20 cellular contexts compared by ENCODE assay signal in the genomic region with DNA sequence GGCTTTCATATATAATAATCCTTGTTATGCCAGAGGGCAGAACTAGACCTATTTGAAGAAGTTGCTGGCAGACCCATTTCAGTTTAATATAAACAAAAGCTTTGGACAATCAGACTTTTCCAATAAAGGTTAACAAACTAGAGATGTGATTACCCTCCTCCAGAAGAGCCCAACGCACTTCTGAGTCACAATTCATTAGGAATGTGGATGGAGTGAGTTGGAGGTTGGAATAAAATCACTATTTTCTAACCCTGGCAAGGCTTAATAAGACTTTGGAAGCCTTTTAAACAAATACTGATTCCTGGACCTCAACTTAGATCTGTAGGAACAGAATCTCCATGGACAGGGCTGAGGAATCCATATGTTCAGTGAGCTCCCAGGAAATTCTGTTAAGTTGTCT.
"Had no signal": no experiment of that assay in that cellular context is flagged by ENCODE, and none has a peak within 500 bp of the region (broad histone marks: within the 10 kb centered on the region; RNA-seq: fewer than 3 reads in every experiment).

No MANE protein-coding gene starts in this region.

- H3K9me3 ChIP-seq: left ventricle myocardium inferior, neutrophil, right atrium auricular region, suprapubic skin had no signal

- H3K9me3 Mint-ChIP-seq: activated naive CD8-positive, alpha-beta T cell treated with anti-CD3 and anti-CD28 coated beads, Interleukin-2, amount 50 U/mL, for 24 hours; activated T-helper 17 cell treated with anti-CD3 and anti-CD28 coated beads, Interleukin-2, amount 50 U/mL, for 72 hours; naive thymus-derived CD8-positive, alpha-beta T cell had no signal

- H3K36me3 Mint-ChIP-seq: naive thymus-derived CD8-positive, alpha-beta T cell had no signal

- H3K4me3 ChIP-seq: left ventricle myocardium inferior, right atrium auricular region, skin epidermis, suprapubic skin had no signal

- H3K27me3 ChIP-seq: neutrophil, right atrium auricular region, suprapubic skin had no signal

- H3K4me3 Mint-ChIP-seq: activated naive CD8-positive, alpha-beta T cell treated with anti-CD3 and anti-CD28 coated beads, Interleukin-2, amount 50 U/mL, for 24 hours; activated T-helper 17 cell treated with anti-CD3 and anti-CD28 coated beads, Interleukin-2, amount 50 U/mL, for 72 hours; naive thymus-derived CD8-positive, alpha-beta T cell had no signal

- H3K36me3 ChIP-seq: left ventricle myocardium inferior, neutrophil, right atrium auricular region, suprapubic skin had no signal

- FAIRE-seq: colon, endometrium had no signal

- ATAC-seq: activated naive CD8-positive, alpha-beta T cell treated with anti-CD3 and anti-CD28 coated beads, Interleukin-2, amount 50 U/mL, for 24 hours; activated T-helper 17 cell treated with anti-CD3 and anti-CD28 coated beads, Interleukin-2, amount 50 U/mL, for 72 hours; naive thymus-derived CD8-positive, alpha-beta T cell; stimulated activated naive CD8-positive, alpha-beta T cell treated with anti-CD3 and anti-CD28 coated beads, Interleukin-15, Interleukin-2, amounts not matched to agents 100 U/mL and 50 U/mL, for 24 hours had no signal

- H3K4me1 Mint-ChIP-seq: activated naive CD8-positive, alpha-beta T cell treated with anti-CD3 and anti-CD28 coated beads, Interleukin-2, amount 50 U/mL, for 24 hours; activated T-helper 17 cell treated with anti-CD3 and anti-CD28 coated beads, Interleukin-2, amount 50 U/mL, for 72 hours had no signal

- DNase-seq: activated CD4-positive, CD25-positive, alpha-beta regulatory T cell treated with anti-CD3 and anti-CD28 coated beads, Interleukin-2, amount 50 U/mL, for 72 hours; activated naive CD4-positive, alpha-beta T cell treated with Interleukin-2 at 50 U/mL for 16 hours; activated naive CD8-positive, alpha-beta T cell treated with anti-CD3 and anti-CD28 coated beads, Interleukin-2, amount 50 U/mL, for 24 hours; activated T-cell treated with anti-CD3 and anti-CD28 coated beads for 4 hours; caudate nucleus; hypothalamus; left ventricle myocardium inferior; naive thymus-derived CD8-positive, alpha-beta T cell; posterior cingulate gyrus; stimulated activated CD4-positive, alpha-beta T cell treated with anti-CD3 and anti-CD28 coated beads, Interleukin-4, amount 100 ng/mL, for 4 hours; stimulated activated CD8-positive, alpha-beta memory T cell treated with anti-CD3 and anti-CD28 coated beads, Interleukin-4, amount 100 ng/mL, for 48 hours; stimulated activated naive CD8-positive, alpha-beta T cell treated with anti-CD3 and anti-CD28 coated beads, Interleukin-15, Interleukin-2, amounts not matched to agents 100 U/mL and 50 U/mL, for 24 hours; trophoblast cell had no signal

- H3K4me1 ChIP-seq: left ventricle myocardium inferior, right atrium auricular region, suprapubic skin had no signal

- H3K27ac Mint-ChIP-seq: activated naive CD8-positive, alpha-beta T cell treated with anti-CD3 and anti-CD28 coated beads, Interleukin-2, amount 50 U/mL, for 24 hours; activated T-helper 17 cell treated with anti-CD3 and anti-CD28 coated beads, Interleukin-2, amount 50 U/mL, for 72 hours; naive thymus-derived CD8-positive, alpha-beta T cell had no signal

- H3K27ac ChIP-seq: left ventricle myocardium inferior, neutrophil, right atrium auricular region, skin epidermis, suprapubic skin had no signal
